33 cellular contexts compared by ENCODE assay signal in genomic region chr13:60936281-60936680, GRCh38.
DNase-seq lines count a peak whose midpoint lies in the region; ATAC-seq, FAIRE-seq and TF ChIP-seq lines count a peak whose summit lies in the region.
"Had no signal": no experiment of that assay in that cellular context is flagged by ENCODE, and none has a peak within 500 bp of the region (broad histone marks: within the 10 kb centered on the region; RNA-seq: fewer than 3 reads in every experiment).

No MANE protein-coding gene starts in this region.

- H3K79me2 ChIP-seq in HepG2 (ENCODE audit: insufficient read depth, low read length) (no peaks in the 10 kb centered on the region), GM12878 (ENCODE audit: control insufficient read depth, insufficient read depth, low read length) (no peaks in the 10 kb centered on the region), K562 (ENCODE audit: control insufficient read depth, insufficient read depth, low read length) (no peaks in the 10 kb centered on the region)

- H2AFZ ChIP-seq in HepG2 (ENCODE audit: low read length) = no peak overlapping the region
- H2AFZ ChIP-seq in GM12878 (ENCODE audit: control insufficient read depth, low read depth, low read length) = no peak overlapping the region
- no peak overlapping the region for H2AFZ ChIP-seq in K562 (ENCODE audit: low read depth, low read length)

- CTCF ChIA-PET in HepG2 (lab: Yijun Ruan, JAX; ENCODE audit: low intra/inter-chr PET ratio, low total read pairs) = no interaction called here
- CTCF ChIA-PET in GM12878 (lab: Yijun Ruan, JAX) = no interaction called here
- CTCF ChIA-PET in K562 (lab: Yijun Ruan, JAX; ENCODE audit: low intra/inter-chr PET ratio) = no interaction called here

- DNase-seq in HepG2 (ENCODE audit: low spot score) = no peak
- DNase-seq in right lobe of liver = no peak
- no peak for DNase-seq in GM12878 (ENCODE audit: low read depth, low spot score)
- no peak for DNase-seq in K562 (ENCODE audit: extremely low read depth in 1 of 4, low spot score in 3 of 4)
- no peak for DNase-seq in activated effector memory CD4-positive, alpha-beta T cell treated with Interleukin-2 at 50 U/mL for 16 hours
- DNase-seq: 8988T; ACHN; AML-193; BE2C; C1 segment of cervical spinal cord; Caco-2; Calu3; CD4-positive, alpha-beta memory T cell; CD4-positive, alpha-beta T cell; CD4-positive, CD25-positive, alpha-beta regulatory T cell; CD8-positive, alpha-beta memory T cell; CD8-positive, alpha-beta T cell; COR-L47; DMS 273 treated with DMSO at 0.1 percent for 48 hours; DMS153; DMS53; DMS79; DMS79 treated with DMSO at 0.1 percent for 48 hours; DND-41; EL had no signal

- POLR2A ChIA-PET in HepG2 (lab: Yijun Ruan, JAX) (no interaction called here), GM12878 (lab: Charles Lee) (no interaction called here), K562 (lab: Yijun Ruan, JAX) (no interaction called here)

- in situ Hi-C loops in HepG2 (cut with HindIII; ENCODE audit: extremely low pct_ligation_motif_present, low pct_unique_long_range_greater_than_20kb) = no loop called here
- in situ Hi-C loops in GM12878 (cut with MboI) = no loop called here
- in situ Hi-C loops in K562 (cut with MboI) = no loop called here

- H3K4me3 ChIP-seq in HepG2 (replicated peaks in 1 of 3; ENCODE audit: insufficient read depth in 1 of 3, low read depth in 2 of 3, low read length in 3 of 3) (no peak overlapping the region), right lobe of liver (no peak overlapping the region), GM12878 (no peak overlapping the region), K562 (no peak overlapping the region)
- H3K4me3 ChIP-seq: A549; BLaER1; BLaER1 treated with 17β-estradiol and CSF1 and Interleukin-3, amounts not matched to agents 10 nM and 100 nM had no signal

- TF ChIP-seq RAD21 in HepG2 (CRISPR knock-in tag; IDR thresholded peaks at IDR 0.05) (no peak), GM12878 (IDR thresholded peaks at IDR 0.05; ENCODE audit: insufficient read depth, low read depth, low read length) (no peak), K562 (CRISPR knock-in tag; conservative IDR thresholded peaks at IDR 0.05 in 1 of 2, IDR thresholded peaks at IDR 0.05 in 1 of 2) (no peak)

- no peak for TF ChIP-seq POLR2A in HepG2 (IDR thresholded peaks at IDR 0.05; ENCODE audit: insufficient read depth in 1 of 2, low read depth in 2 of 2, low read length in 2 of 2)
- TF ChIP-seq POLR2A in right lobe of liver (IDR thresholded peaks at IDR 0.05) = no peak
- no peak for TF ChIP-seq POLR2A in GM12878 (IDR thresholded peaks at IDR 0.05; ENCODE audit: low read depth, low read length)
- no peak for TF ChIP-seq POLR2A in K562 (conservative IDR thresholded peaks at IDR 0.05)

- BruUV-seq in HepG2 (replicated peaks; lab: Mats Ljungman, UMichigan) = no TSS peak
- BruUV-seq in GM12878 (replicated peaks; lab: Mats Ljungman, UMichigan) = no TSS peak
- BruUV-seq in K562 (replicated peaks; lab: Mats Ljungman, UMichigan) = no TSS peak

- H3K27ac ChIP-seq in HepG2 (ENCODE audit: extremely low read length, insufficient read depth, low read length) = no peak overlapping the region
- no peak overlapping the region for H3K27ac ChIP-seq in right lobe of liver
- H3K27ac ChIP-seq in GM12878 (ENCODE audit: control insufficient read depth, insufficient read depth) = no peak overlapping the region
- H3K27ac ChIP-seq in K562 (ENCODE audit: extremely low read depth, low read depth, low read length) = no peak overlapping the region
- H3K27ac ChIP-seq: 22Rv1; A549; BLaER1; BLaER1 treated with 17β-estradiol and CSF1 and Interleukin-3, amounts not matched to agents 10 nM and 100 nM; C4-2B had no signal

- H3K36me3 ChIP-seq in HepG2 (replicated peaks in 1 of 2; ENCODE audit: control insufficient read depth in 1 of 2, insufficient read depth in 2 of 2, low read length in 2 of 2) (no peaks in the 10 kb centered on the region), right lobe of liver (no peaks in the 10 kb centered on the region), GM12878 (ENCODE audit: control insufficient read depth in 2 of 2, insufficient read depth in 2 of 2, low read length in 1 of 2) (no peaks in the 10 kb centered on the region), K562 (ENCODE audit: control insufficient read depth, insufficient read depth, low read length) (no peaks in the 10 kb centered on the region)
- H3K36me3 ChIP-seq: BE2C; BLaER1; BLaER1 treated with 17β-estradiol and CSF1 and Interleukin-3, amounts not matched to agents 10 nM and 100 nM had no signal

- no peaks in the 10 kb centered on the region for H3K9me3 ChIP-seq in HepG2 (ENCODE audit: low read length)
- H3K9me3 ChIP-seq in right lobe of liver = no peaks in the 10 kb centered on the region
- no peaks in the 10 kb centered on the region for H3K9me3 ChIP-seq in GM12878 (replicated peaks; ENCODE audit: control insufficient read depth, insufficient read depth, low read length)
- H3K9me3 ChIP-seq in K562 (replicated peaks; ENCODE audit: control insufficient read depth, insufficient read depth, low read depth, low read length) = no peaks in the 10 kb centered on the region
- H3K9me3 ChIP-seq: A549; BE2C; BLaER1; BLaER1 treated with 17β-estradiol and CSF1 and Interleukin-3, amounts not matched to agents 10 nM and 100 nM; Caco-2 had no signal

- H3K27me3 ChIP-seq in HepG2 (ENCODE audit: control insufficient read depth in 1 of 2, insufficient read depth in 2 of 2, low read length in 2 of 2) = no peaks in the 10 kb centered on the region
- no peaks in the 10 kb centered on the region for H3K27me3 ChIP-seq in right lobe of liver
- no peaks in the 10 kb centered on the region for H3K27me3 ChIP-seq in GM12878 (replicated peaks in 1 of 2; ENCODE audit: control insufficient read depth in 2 of 2, insufficient read depth in 2 of 2, low read length in 1 of 2)
- no peaks in the 10 kb centered on the region for H3K27me3 ChIP-seq in K562 (ENCODE audit: control insufficient read depth in 2 of 2, insufficient read depth in 2 of 2, low read length in 2 of 2)
- H3K27me3 ChIP-seq: BE2C; BLaER1; BLaER1 treated with 17β-estradiol and CSF1 and Interleukin-3, amounts not matched to agents 10 nM and 100 nM had no signal

- FAIRE-seq in HepG2 (lab: Jason Lieb, UNC) (no peak), GM12878 (lab: Jason Lieb, UNC) (no peak), K562 (lab: Jason Lieb, UNC) (no peak)
- FAIRE-seq: A204.1, A549, D721Med had no signal

- WGBS in HepG2 (ENCODE audit: low lambda C conversion rate) = 22% methylated on average over 3 of the region's 3 CpGs
- WGBS in right lobe of liver (ENCODE audit: insufficient coverage, low coverage, low lambda C conversion rate, missing lambda C conversion rate) = 42% methylated on average over 3 of the region's 3 CpGs
- whole genome bisulfite sequencing in GM12878 (ENCODE audit: insufficient coverage, insufficient replicate concordance, low lambda C conversion rate, missing lambda C conversion rate) = 35% methylated on average over 3 of the region's 3 CpGs
- 6% methylated on average over 3 of the region's 3 CpGs for WGBS in K562 (ENCODE audit: insufficient coverage, low coverage, missing lambda C conversion rate)

- SMC1A ChIA-PET in GM12878 (lab: Charles Lee; ENCODE audit: uncharacterized antibody, unreplicated experiment) = interaction anchor here (0.6 kb wide), 1 partner anchor 11 kb away, joined by 3 read pairs; no protein-coding TSS in a partner anchor

- TF ChIP-seq EP300 in HepG2 (IDR thresholded peaks at IDR 0.05; ENCODE audit: low read depth in 2 of 2, low read length in 2 of 2) (no peak), HepG2 (CRISPR knock-in tag; IDR thresholded peaks at IDR 0.05; ENCODE audit: borderline replicate concordance) (no peak), GM12878 (IDR thresholded peaks at IDR 0.05; ENCODE audit: borderline replicate concordance in 1 of 2, control insufficient read depth in 1 of 2, low read depth in 2 of 2, low read length in 2 of 2) (no peak), K562 (IDR thresholded peaks at IDR 0.05; ENCODE audit: low read length) (no peak)

- no peaks in the 10 kb centered on the region for H4K20me1 ChIP-seq in HepG2 (ENCODE audit: insufficient read depth, low read length)
- H4K20me1 ChIP-seq in GM12878 (ENCODE audit: control insufficient read depth, insufficient read depth) = no peaks in the 10 kb centered on the region
- H4K20me1 ChIP-seq in K562 (replicated peaks; ENCODE audit: control insufficient read depth, insufficient read depth, low read length) = no peaks in the 10 kb centered on the region
- H4K20me1 ChIP-seq: BLaER1; BLaER1 treated with 17β-estradiol and CSF1 and Interleukin-3, amounts not matched to agents 10 nM and 100 nM had no signal

- H3K4me1 ChIP-seq in HepG2 (ENCODE audit: insufficient read depth, low read length) (no peaks in the 10 kb centered on the region), right lobe of liver (no peaks in the 10 kb centered on the region), GM12878 (ENCODE audit: control insufficient read depth, insufficient read depth, low read length) (no peaks in the 10 kb centered on the region), K562 (replicated peaks in 1 of 2; ENCODE audit: control insufficient read depth in 2 of 2, insufficient read depth in 2 of 2, low read length in 2 of 2) (no peaks in the 10 kb centered on the region)
- H3K4me1 ChIP-seq: A549, BE2C, BLaER1 had no signal

- TF ChIP-seq CTCF in HepG2 (CRISPR knock-in tag; IDR thresholded peaks at IDR 0.05) (no peak), right lobe of liver (IDR thresholded peaks at IDR 0.05) (no peak), GM12878 (IDR thresholded peaks at IDR 0.05 in 2 of 3, conservative IDR thresholded peaks at IDR 0.05 in 1 of 3; ENCODE audit: control insufficient read depth in 2 of 3, extremely low read depth in 1 of 3, insufficient read depth in 1 of 3, low read depth in 3 of 3, low read length in 3 of 3) (no peak), K562 (IDR thresholded peaks at IDR 0.05 in 2 of 3, conservative IDR thresholded peaks at IDR 0.05 in 1 of 3; ENCODE audit: insufficient read depth in 2 of 3, low read depth in 1 of 3, low read length in 3 of 3) (no peak)

- RAD21 ChIA-PET in GM12878 (lab: Charles Lee; ENCODE audit: unreplicated experiment) = no interaction called here

- intact Hi-C loops in HepG2 (cut with micrococcal nuclease; ENCODE audit: unreplicated experiment) (no loop called here), right lobe of liver (cut with DNase I) (no loop called here), GM12878 (cut with micrococcal nuclease; ENCODE audit: unreplicated experiment) (no loop called here), K562 (cut with micrococcal nuclease) (no loop called here)

- no peaks in the 10 kb centered on the region for H3K9me1 ChIP-seq in K562 (ENCODE audit: control insufficient read depth, insufficient read depth, low read length)

- H3K9ac ChIP-seq in HepG2 (ENCODE audit: insufficient read depth, low read depth, low read length) (no peak overlapping the region), GM12878 (ENCODE audit: control insufficient read depth, insufficient read depth, low read length) (no peak overlapping the region), K562 (ENCODE audit: insufficient read depth in 1 of 2, low read depth in 2 of 2, low read length in 2 of 2) (no peak overlapping the region)
- H3K9ac ChIP-seq: BLaER1; BLaER1 treated with 17β-estradiol and CSF1 and Interleukin-3, amounts not matched to agents 10 nM and 100 nM had no signal

- no peak for ATAC-seq in HepG2
- ATAC-seq in right lobe of liver = no peak
- ATAC-seq in GM12878 = no peak
- no peak for ATAC-seq in K562
- ATAC-seq in activated CD4-positive, CD25-positive, alpha-beta regulatory T cell treated with anti-CD3 and anti-CD28 coated beads, Interleukin-2, amount 50 U/mL, for 24 hours = no peak
- ATAC-seq: A549; CD8-positive, alpha-beta T cell had no signal

- H3K4me2 ChIP-seq in HepG2 (ENCODE audit: low read depth, low read length) (no peak overlapping the region), GM12878 (ENCODE audit: control insufficient read depth, insufficient read depth) (no peak overlapping the region), K562 (ENCODE audit: insufficient read depth, low read length) (no peak overlapping the region)
- H3K4me2 ChIP-seq: A549; BLaER1; BLaER1 treated with 17β-estradiol and CSF1 and Interleukin-3, amounts not matched to agents 10 nM and 100 nM had no signal

Comparison
In these comparisons a context has a peak if more than half of its experiments do, and no peak if none do; other contexts are left out.
1. Of the 241 proteins assayed by ChIP-seq in both HepG2 and K562: peak only in HepG2: RAD51; only in K562: TFE3; in both: none; in neither: 238; mixed calls (peak in some experiments, not most) for 1.